Comparison of ENCODE assay signal across 1 cellular context in genomic region chr6:37972994-37973757, GRCh38.
A peak's percentile ranks its signal among the peaks of the same experiment; 100 is the strongest.
TF ChIP-seq lines count a peak whose summit lies in the region.

No MANE protein-coding gene starts in this region.

TF ChIP-seq in K562, 482 proteins besides CTCF, POLR2A, EP300 and RAD21 (continued from another document):
- TF ChIP-seq, protein P1, sequence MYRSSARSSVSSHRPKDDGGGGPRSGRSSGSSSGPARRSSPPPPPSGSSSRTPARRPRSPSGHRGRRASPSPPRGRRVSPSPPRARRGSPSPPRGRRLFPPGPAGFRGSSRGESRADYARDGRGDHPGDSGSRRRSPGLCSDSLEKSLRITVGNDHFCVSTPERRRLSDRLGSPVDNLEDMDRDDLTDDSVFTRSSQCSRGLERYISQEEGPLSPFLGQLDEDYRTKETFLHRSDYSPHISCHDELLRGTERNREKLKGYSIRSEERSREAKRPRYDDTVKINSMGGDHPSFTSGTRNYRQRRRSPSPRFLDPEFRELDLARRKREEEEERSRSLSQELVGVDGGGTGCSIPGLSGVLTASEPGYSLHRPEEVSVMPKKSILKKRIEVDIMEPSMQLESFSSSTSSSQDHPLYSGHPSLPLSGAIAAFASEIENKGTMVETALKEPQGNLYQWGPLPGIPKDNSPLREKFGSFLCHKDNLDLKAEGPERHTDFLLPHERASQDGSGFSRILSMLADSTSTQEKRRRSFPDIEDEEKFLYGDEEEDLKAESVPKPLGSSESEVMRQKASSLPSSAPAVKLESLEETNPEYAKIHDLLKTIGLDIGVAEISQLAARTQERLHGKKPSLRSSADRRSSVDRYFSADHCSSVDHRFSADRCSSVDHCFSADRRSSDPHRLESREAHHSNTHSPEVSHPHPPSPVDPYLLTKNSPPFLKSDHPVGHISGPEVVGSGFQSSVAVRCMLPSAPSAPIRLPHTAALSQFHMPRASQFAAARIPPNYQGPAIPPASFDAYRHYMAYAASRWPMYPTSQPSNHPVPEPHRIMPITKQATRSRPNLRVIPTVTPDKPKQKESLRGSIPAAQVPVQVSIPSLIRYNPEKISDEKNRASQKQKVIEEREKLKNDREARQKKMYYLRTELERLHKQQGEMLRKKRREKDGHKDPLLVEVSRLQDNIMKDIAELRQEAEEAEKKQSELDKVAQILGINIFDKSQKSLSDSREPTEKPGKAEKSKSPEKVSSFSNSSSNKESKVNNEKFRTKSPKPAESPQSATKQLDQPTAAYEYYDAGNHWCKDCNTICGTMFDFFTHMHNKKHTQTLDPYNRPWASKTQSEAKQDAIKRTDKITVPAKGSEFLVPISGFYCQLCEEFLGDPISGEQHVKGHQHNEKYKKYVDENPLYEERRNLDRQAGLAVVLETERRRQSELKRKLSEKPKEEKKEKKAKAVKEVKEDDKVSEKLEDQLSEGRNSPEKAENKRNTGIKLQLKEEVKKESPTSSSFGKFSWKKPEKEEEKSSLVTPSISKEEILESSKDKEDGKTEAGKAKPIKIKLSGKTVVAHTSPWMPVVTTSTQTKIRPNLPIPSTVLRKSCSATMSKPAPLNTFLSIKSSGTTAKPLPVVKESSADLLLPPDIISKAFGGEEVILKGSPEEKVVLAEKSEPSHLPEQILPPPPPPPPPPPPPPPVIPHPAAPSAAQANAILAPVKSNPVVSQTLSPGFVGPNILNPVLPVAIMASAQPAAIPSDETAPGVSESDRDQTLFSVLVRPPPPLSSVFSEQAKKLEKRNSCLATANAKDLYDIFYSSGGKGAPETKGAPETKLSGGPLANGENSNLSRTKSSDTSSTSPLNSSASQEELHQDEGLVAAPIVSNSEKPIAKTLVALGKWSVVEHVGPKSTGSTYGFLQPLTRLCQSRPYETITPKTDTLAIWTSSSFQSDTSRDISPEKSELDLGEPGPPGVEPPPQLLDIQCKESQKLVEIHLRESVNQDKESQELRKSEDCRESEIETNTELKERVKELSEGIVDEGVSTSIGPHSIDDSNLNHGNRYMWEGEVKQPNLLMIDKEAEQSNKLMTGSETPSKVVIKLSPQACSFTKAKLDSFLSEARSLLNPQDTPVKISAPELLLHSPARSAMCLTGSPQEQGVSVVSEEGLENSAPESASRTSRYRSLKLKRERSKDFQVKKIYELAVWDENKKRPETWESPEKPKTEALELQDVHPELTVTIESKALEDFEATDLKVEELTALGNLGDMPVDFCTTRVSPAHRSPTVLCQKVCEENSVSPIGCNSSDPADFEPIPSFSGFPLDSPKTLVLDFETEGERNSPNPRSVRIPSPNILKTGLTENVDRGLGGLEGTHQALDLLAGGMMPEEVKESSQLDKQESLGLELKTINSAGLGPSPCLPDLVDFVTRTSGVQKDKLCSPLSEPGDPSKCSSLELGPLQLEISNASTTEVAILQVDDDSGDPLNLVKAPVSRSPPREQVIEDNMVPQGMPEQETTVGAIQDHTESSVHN (IDR thresholded peaks at IDR 0.05; ENCODE audit: borderline replicate concordance in 1 of 2, low read depth in 1 of 2) = no peak
- TF ChIP-seq HDAC8 (tag; IDR thresholded peaks at IDR 0.05) (peak; percentile 63; the same call in 1 of the 2 replicates), ZNF134 (CRISPR knock-in tag; conservative IDR thresholded peaks at IDR 0.05) (no peak), ZNF76 (CRISPR knock-in tag; IDR thresholded peaks at IDR 0.05; ENCODE audit: borderline replicate concordance) (no peak; the same call in 1 of the 2 replicates), TAF9B (IDR thresholded peaks at IDR 0.05; ENCODE audit: partially characterized antibody) (no peak), POLR3A (IDR thresholded peaks at IDR 0.05; ENCODE audit: borderline replicate concordance, extremely low read depth, insufficient read depth, insufficient read length) (no peak), BRF2 (IDR thresholded peaks at IDR 0.05; ENCODE audit: borderline replicate concordance, insufficient read depth, insufficient read length) (no peak), ZNF551 (CRISPR knock-in tag; IDR thresholded peaks at IDR 0.05) (no peak), ZNF830 (CRISPR knock-in tag; IDR thresholded peaks at IDR 0.05) (no peak), JUND (IDR thresholded peaks at IDR 0.05; ENCODE audit: borderline replicate concordance, low read depth, low read length) (peak; percentile 62), JUND (tag; IDR thresholded peaks at IDR 0.05; ENCODE audit: borderline replicate concordance, low read depth, low read length) (peak; percentile 43; the same call in 1 of the 3 replicates), CREB3L1 (IDR thresholded peaks at IDR 0.05; ENCODE audit: borderline replicate concordance, low read depth) (no peak), PKNOX1 (IDR thresholded peaks at IDR 0.05) (peak; percentile 79), MCM5 (IDR thresholded peaks at IDR 0.05; ENCODE audit: low read depth) (no peak), ZNF395 (CRISPR knock-in tag; IDR thresholded peaks at IDR 0.05) (peak; percentile 47; the same call in 1 of the 2 replicates), COPS2 (conservative IDR thresholded peaks at IDR 0.05) (no peak), GATAD2A (IDR thresholded peaks at IDR 0.05) (no peak), DMBX1 (CRISPR knock-in tag; IDR thresholded peaks at IDR 0.05; ENCODE audit: borderline replicate concordance) (peak; percentile 67; the same call in 1 of the 2 replicates), STAG1 (CRISPR knock-in tag; IDR thresholded peaks at IDR 0.05; ENCODE audit: borderline replicate concordance) (no peak), TCF3 (CRISPR knock-in tag; IDR thresholded peaks at IDR 0.05) (no peak; the same call in 1 of the 2 replicates), MAFF (IDR thresholded peaks at IDR 0.05; ENCODE audit: low read length) (no peak), MEF2D (tag; conservative IDR thresholded peaks at IDR 0.05; ENCODE audit: low read depth) (peak; percentile 28; the same call in 1 of the 2 replicates), FOS (IDR thresholded peaks at IDR 0.05; ENCODE audit: extremely low read depth, insufficient read length) (no peak), ELF4 (CRISPR knock-in tag; IDR thresholded peaks at IDR 0.05) (no peak), ZNF766 (CRISPR knock-in tag; conservative IDR thresholded peaks at IDR 0.05) (peak; percentile 67; the same call in 1 of the 2 replicates), ZNF561 (CRISPR knock-in tag; conservative IDR thresholded peaks at IDR 0.05) (no peak), ZNF584 (CRISPR knock-in tag; IDR thresholded peaks at IDR 0.05; ENCODE audit: low read depth) (peak; percentile 88), NFXL1 (CRISPR knock-in tag; IDR thresholded peaks at IDR 0.05) (peak; percentile 66; the same call in 1 of the 2 replicates)
- TF ChIP-seq, protein P2, sequence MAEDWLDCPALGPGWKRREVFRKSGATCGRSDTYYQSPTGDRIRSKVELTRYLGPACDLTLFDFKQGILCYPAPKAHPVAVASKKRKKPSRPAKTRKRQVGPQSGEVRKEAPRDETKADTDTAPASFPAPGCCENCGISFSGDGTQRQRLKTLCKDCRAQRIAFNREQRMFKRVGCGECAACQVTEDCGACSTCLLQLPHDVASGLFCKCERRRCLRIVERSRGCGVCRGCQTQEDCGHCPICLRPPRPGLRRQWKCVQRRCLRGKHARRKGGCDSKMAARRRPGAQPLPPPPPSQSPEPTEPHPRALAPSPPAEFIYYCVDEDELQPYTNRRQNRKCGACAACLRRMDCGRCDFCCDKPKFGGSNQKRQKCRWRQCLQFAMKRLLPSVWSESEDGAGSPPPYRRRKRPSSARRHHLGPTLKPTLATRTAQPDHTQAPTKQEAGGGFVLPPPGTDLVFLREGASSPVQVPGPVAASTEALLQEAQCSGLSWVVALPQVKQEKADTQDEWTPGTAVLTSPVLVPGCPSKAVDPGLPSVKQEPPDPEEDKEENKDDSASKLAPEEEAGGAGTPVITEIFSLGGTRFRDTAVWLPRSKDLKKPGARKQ (CRISPR knock-in tag; IDR thresholded peaks at IDR 0.05) = peak; percentile 55; the same call in 1 of the 2 replicates
- TF ChIP-seq, protein P3, sequence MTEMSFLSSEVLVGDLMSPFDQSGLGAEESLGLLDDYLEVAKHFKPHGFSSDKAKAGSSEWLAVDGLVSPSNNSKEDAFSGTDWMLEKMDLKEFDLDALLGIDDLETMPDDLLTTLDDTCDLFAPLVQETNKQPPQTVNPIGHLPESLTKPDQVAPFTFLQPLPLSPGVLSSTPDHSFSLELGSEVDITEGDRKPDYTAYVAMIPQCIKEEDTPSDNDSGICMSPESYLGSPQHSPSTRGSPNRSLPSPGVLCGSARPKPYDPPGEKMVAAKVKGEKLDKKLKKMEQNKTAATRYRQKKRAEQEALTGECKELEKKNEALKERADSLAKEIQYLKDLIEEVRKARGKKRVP (CRISPR knock-in tag; IDR thresholded peaks at IDR 0.05) = peak; percentile 96
- TF ChIP-seq, protein P4, sequence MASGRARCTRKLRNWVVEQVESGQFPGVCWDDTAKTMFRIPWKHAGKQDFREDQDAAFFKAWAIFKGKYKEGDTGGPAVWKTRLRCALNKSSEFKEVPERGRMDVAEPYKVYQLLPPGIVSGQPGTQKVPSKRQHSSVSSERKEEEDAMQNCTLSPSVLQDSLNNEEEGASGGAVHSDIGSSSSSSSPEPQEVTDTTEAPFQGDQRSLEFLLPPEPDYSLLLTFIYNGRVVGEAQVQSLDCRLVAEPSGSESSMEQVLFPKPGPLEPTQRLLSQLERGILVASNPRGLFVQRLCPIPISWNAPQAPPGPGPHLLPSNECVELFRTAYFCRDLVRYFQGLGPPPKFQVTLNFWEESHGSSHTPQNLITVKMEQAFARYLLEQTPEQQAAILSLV (tag; IDR thresholded peaks at IDR 0.05) = peak; percentile 73
TF ChIP-seq in K562: peak in this region for 52.
